ENCODE assay signal across 27 cellular contexts in the genomic region with DNA sequence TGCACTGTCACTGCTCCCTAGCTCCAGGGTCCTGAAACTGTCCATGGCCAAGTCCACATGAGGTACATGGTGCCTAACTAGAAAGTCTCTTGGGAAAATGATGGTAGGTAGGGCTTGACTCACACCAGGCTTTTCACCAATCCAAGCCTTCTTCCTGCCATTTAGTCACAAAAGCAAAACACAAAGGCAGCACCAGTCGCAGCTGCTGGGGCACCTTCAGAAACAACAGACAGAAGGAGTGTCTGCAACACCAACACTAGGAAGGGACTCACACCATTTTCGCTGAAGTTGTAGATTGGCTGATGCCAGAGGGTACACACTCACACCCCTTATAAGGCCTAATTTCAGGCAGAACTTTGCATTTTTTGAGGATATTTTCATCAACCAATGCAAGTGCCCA. TPM values are rescaled to one million over a fixed set of nuclear protein-coding genes. Genes with fewer than 3 reads are reported as not detected.
DNase-seq lines count a peak whose midpoint lies in the region; ATAC-seq and TF ChIP-seq lines count a peak whose summit lies in the region.
"Had no signal": no experiment of that assay in that cellular context is flagged by ENCODE, and none has a peak within 500 bp of the region (broad histone marks: within the 10 kb centered on the region; RNA-seq: fewer than 3 reads in every experiment).

No MANE protein-coding gene starts in this region.

- no peak for TF ChIP-seq CTCF in foreskin keratinocyte (conservative IDR thresholded peaks at IDR 0.05)
- no peak for TF ChIP-seq CTCF in tibial nerve (IDR thresholded peaks at IDR 0.05)

- no peak overlapping the region for H3K4me3 Mint-ChIP-seq in stimulated activated naive CD8-positive, alpha-beta T cell treated with anti-CD3 and anti-CD28 coated beads, Interleukin-15, Interleukin-2, amounts not matched to agents 100 ng/mL and 50 ng/mL, for 24 hours
- peak overlapping the region; percentile 48 for H3K4me3 Mint-ChIP-seq in activated T-helper 1 cell treated with anti-CD3 and anti-CD28 coated beads, Interleukin-12 subunit alpha, Interleukin-12 subunit beta, Interleukin-2, Interleukin-4 antibody, amounts not matched to agents 30 ng/mL and 10 ng/mL and 1 ng/mL, durations not matched to agents 14 hours and 24 hours and 36 hours
- H3K4me3 Mint-ChIP-seq: CD14-positive monocyte; dendritic cell treated with granulocyte-macrophage colony-stimulating factor and Interleukin-4, amounts not matched to agents 40 ng/mL and 50 ng/mL, for 4 days; mesothelial cell of epicardium; neural crest cell had no signal

- no peaks in the 10 kb centered on the region for H3K9me3 Mint-ChIP-seq in stimulated activated naive CD8-positive, alpha-beta T cell treated with anti-CD3 and anti-CD28 coated beads, Interleukin-15, Interleukin-2, amounts not matched to agents 100 ng/mL and 50 ng/mL, for 24 hours
- H3K9me3 Mint-ChIP-seq in activated T-helper 1 cell treated with anti-CD3 and anti-CD28 coated beads, Interleukin-12 subunit alpha, Interleukin-12 subunit beta, Interleukin-2, Interleukin-4 antibody, amounts not matched to agents 30 ng/mL and 10 ng/mL and 1 ng/mL, durations not matched to agents 14 hours and 24 hours and 36 hours: peaks cover 8% of the 10 kb centered on the region
- H3K9me3 Mint-ChIP-seq: CD14-positive monocyte; dendritic cell treated with granulocyte-macrophage colony-stimulating factor and Interleukin-4, amounts not matched to agents 40 ng/mL and 50 ng/mL, for 4 days; mesothelial cell of epicardium; neural crest cell had no signal

- peak overlapping the region; percentile 56 for H3K27ac Mint-ChIP-seq in stimulated activated naive CD8-positive, alpha-beta T cell treated with anti-CD3 and anti-CD28 coated beads, Interleukin-15, Interleukin-2, amounts not matched to agents 100 ng/mL and 50 ng/mL, for 24 hours
- peak overlapping the region; percentile 82 for H3K27ac Mint-ChIP-seq in activated T-helper 1 cell treated with anti-CD3 and anti-CD28 coated beads, Interleukin-12 subunit alpha, Interleukin-12 subunit beta, Interleukin-2, Interleukin-4 antibody, amounts not matched to agents 30 ng/mL and 10 ng/mL and 1 ng/mL, durations not matched to agents 14 hours and 24 hours and 36 hours
- H3K27ac Mint-ChIP-seq: CD14-positive monocyte; dendritic cell treated with granulocyte-macrophage colony-stimulating factor and Interleukin-4, amounts not matched to agents 40 ng/mL and 50 ng/mL, for 4 days; mesothelial cell of epicardium had no signal

- H3K4me3 ChIP-seq in tibial nerve: no peak overlapping the region
- H3K4me3 ChIP-seq: cardiac muscle cell, heart right ventricle, left lung, right lobe of liver, SJSA1, uterus had no signal

- intact Hi-C loops in activated T-helper 1 cell treated with anti-CD3 and anti-CD28 coated beads, Interleukin-12 subunit alpha, Interleukin-12 subunit beta, Interleukin-2, Interleukin-4 antibody, amounts not matched to agents 30 ng/mL and 10 ng/mL and 1 ng/mL, durations not matched to agents 14 hours and 24 hours and 36 hours (cut with micrococcal nuclease): loop anchor here (5.0 to 10.0 kb wide), 3 partner anchors 690 to 1280 kb away; partner anchors contain the start of gene TMEM135

- no peaks in the 10 kb centered on the region for H3K9me3 ChIP-seq in tibial nerve
- H3K9me3 ChIP-seq: heart right ventricle, left lung, right lobe of liver, SJSA1, uterus had no signal

- H3K27ac ChIP-seq in foreskin keratinocyte: no peak overlapping the region
- no peak overlapping the region for H3K27ac ChIP-seq in tibial nerve
- H3K27ac ChIP-seq: cardiac muscle cell, heart right ventricle, left lung, right lobe of liver, SJSA1, uterus had no signal

- no peaks in the 10 kb centered on the region for H3K36me3 ChIP-seq in tibial nerve
- H3K36me3 ChIP-seq: cardiac muscle cell, heart right ventricle, left lung, right lobe of liver, SJSA1, uterus had no signal

- no peak for TF ChIP-seq POLR2A in tibial nerve (IDR thresholded peaks at IDR 0.05)

- H3K4me1 ChIP-seq in foreskin keratinocyte (peaks cover 4% of the 10 kb centered on the region), tibial nerve (peaks cover 0 to 5% (median 0%) of the 10 kb centered on the region in 4 donors)
- H3K4me1 ChIP-seq: right lobe of liver, SJSA1, uterus had no signal

- 83 to 90% methylated on average over 2 of the region's 2 CpGs for WGBS in tibial nerve, 2 donors

- no peak for ATAC-seq in stimulated activated naive CD8-positive, alpha-beta T cell treated with anti-CD3 and anti-CD28 coated beads, Interleukin-15, Interleukin-2, amounts not matched to agents 100 U/mL and 50 U/mL, for 24 hours
- peak; percentile 19 for ATAC-seq in foreskin keratinocyte
- ATAC-seq: heart right ventricle, left lung, right lobe of liver had no signal

- H3K27me3 ChIP-seq in foreskin keratinocyte (no peaks in the 10 kb centered on the region), tibial nerve (no peaks in the 10 kb centered on the region)
- H3K27me3 ChIP-seq: cardiac muscle cell, heart right ventricle, left lung, right lobe of liver, SJSA1, uterus had no signal

- H3K4me1 Mint-ChIP-seq in stimulated activated naive CD8-positive, alpha-beta T cell treated with anti-CD3 and anti-CD28 coated beads, Interleukin-15, Interleukin-2, amounts not matched to agents 100 ng/mL and 50 ng/mL, for 24 hours (ENCODE audit: low read depth): peaks cover 95% of the 10 kb centered on the region
- peaks cover 97% of the 10 kb centered on the region for H3K4me1 Mint-ChIP-seq in activated T-helper 1 cell treated with anti-CD3 and anti-CD28 coated beads, Interleukin-12 subunit alpha, Interleukin-12 subunit beta, Interleukin-2, Interleukin-4 antibody, amounts not matched to agents 30 ng/mL and 10 ng/mL and 1 ng/mL, durations not matched to agents 14 hours and 24 hours and 36 hours (ENCODE audit: low read depth)
- H3K4me1 Mint-ChIP-seq: neural crest cell had no signal

- no peaks in the 10 kb centered on the region for H3K36me3 Mint-ChIP-seq in stimulated activated naive CD8-positive, alpha-beta T cell treated with anti-CD3 and anti-CD28 coated beads, Interleukin-15, Interleukin-2, amounts not matched to agents 100 ng/mL and 50 ng/mL, for 24 hours (ENCODE audit: low read depth)
- H3K36me3 Mint-ChIP-seq in activated T-helper 1 cell treated with anti-CD3 and anti-CD28 coated beads, Interleukin-12 subunit alpha, Interleukin-12 subunit beta, Interleukin-2, Interleukin-4 antibody, amounts not matched to agents 30 ng/mL and 10 ng/mL and 1 ng/mL, durations not matched to agents 14 hours and 24 hours and 36 hours (ENCODE audit: low read depth): peaks cover 49% of the 10 kb centered on the region
- H3K36me3 Mint-ChIP-seq: CD14-positive monocyte, mesothelial cell of epicardium had no signal

- no peak for DNase-seq in stimulated activated naive CD8-positive, alpha-beta T cell treated with anti-CD3 and anti-CD28 coated beads, Interleukin-15, Interleukin-2, amounts not matched to agents 100 U/mL and 50 U/mL, for 24 hours
- DNase-seq in activated T-helper 1 cell treated with anti-CD3 and anti-CD28 coated beads, Interleukin-12 subunit alpha, Interleukin-12 subunit beta, Interleukin-2, Interleukin-4 antibody, amounts not matched to agents 30 ng/mL and 10 ng/mL and 1 ng/mL, durations not matched to agents 14 hours and 24 hours and 36 hours (ENCODE audit: low spot score): no peak
- peak in 1 of 2 donors; percentile 16 for DNase-seq in foreskin keratinocyte
- no peak for DNase-seq in NCI-H82 (lab: John Stamatoyannopoulos, UW)
- DNase-seq in tibial nerve (ENCODE audit: low spot score in 2 of 2): no peak
- no peak for DNase-seq in middle frontal gyrus (ENCODE audit: extremely low spot score, low spot score)
- DNase-seq: activated CD8-positive, alpha-beta memory T cell treated with anti-CD3 and anti-CD28 coated beads for 24 hours; DMS153; GDM1; H7; heart right ventricle; left lung; MM.1S; NCI-H1417 treated with DMSO at 0.1 percent for 48 hours; NCI-H524 treated with DMSO at 0.1 percent for 48 hours; posterior cingulate gyrus; right lobe of liver; stimulated activated CD4-positive, alpha-beta T cell treated with anti-CD3 and anti-CD28 coated beads, Interleukin-15, amount 100 ng/mL, for 24 hours; substantia nigra; uterus had no signal

- no peak for TF ChIP-seq EP300 in tibial nerve (IDR thresholded peaks at IDR 0.05)

- H3K27me3 Mint-ChIP-seq in stimulated activated naive CD8-positive, alpha-beta T cell treated with anti-CD3 and anti-CD28 coated beads, Interleukin-15, Interleukin-2, amounts not matched to agents 100 ng/mL and 50 ng/mL, for 24 hours: no peaks in the 10 kb centered on the region
- peaks cover 4% of the 10 kb centered on the region for H3K27me3 Mint-ChIP-seq in activated T-helper 1 cell treated with anti-CD3 and anti-CD28 coated beads, Interleukin-12 subunit alpha, Interleukin-12 subunit beta, Interleukin-2, Interleukin-4 antibody, amounts not matched to agents 30 ng/mL and 10 ng/mL and 1 ng/mL, durations not matched to agents 14 hours and 24 hours and 36 hours (ENCODE audit: insufficient read depth)
- H3K27me3 Mint-ChIP-seq: dendritic cell treated with granulocyte-macrophage colony-stimulating factor and Interleukin-4, amounts not matched to agents 40 ng/mL and 50 ng/mL, for 4 days had no signal

RNA-seq across cellular contexts. Expression of gene SYTL2, which starts 55.7 kb away (rescaled TPM):
- 37.1 and 38.7 TPM in 2 replicates for total RNA-seq in activated T-helper 1 cell treated with anti-CD3 and anti-CD28 coated beads, Interleukin-12 subunit alpha, Interleukin-12 subunit beta, Interleukin-2, Interleukin-4 antibody, amounts not matched to agents 30 ng/mL and 10 ng/mL and 1 ng/mL, durations not matched to agents 14 hours and 24 hours and 36 hours
- total RNA-seq in foreskin keratinocyte (1.2 and 1.3 TPM in 2 replicates), tibial nerve (10 to 100 TPM; 21.9 to 71.2 (median 28.8) TPM)
- 0.41 and 0.54 TPM in 2 replicates for polyA plus RNA-seq in foreskin keratinocyte
